Comparison of ENCODE assay signal across 20 cellular contexts in the genomic region with DNA sequence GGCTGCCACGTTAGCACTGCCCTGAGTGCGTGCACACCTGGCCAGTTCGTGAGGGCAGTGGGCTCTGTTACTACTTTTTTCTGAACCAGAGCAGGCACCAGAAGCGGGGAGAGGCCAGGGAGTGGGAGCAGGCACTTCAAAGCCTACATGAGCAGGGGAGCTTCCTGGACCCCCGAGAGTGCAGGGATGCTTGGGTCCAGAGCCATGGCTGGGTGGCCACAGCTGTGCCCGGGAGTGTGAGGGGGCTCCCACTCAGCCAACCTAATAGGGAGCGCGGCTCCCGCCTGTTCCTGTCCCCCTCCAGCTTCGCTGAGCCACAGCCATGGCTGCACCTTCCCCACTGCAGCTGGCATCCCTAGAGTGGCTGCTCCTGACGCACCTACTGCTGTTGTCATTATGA.
"Had no signal": no experiment of that assay in that cellular context is flagged by ENCODE, and none has a peak within 500 bp of the region (broad histone marks: within the 10 kb centered on the region; RNA-seq: fewer than 3 reads in every experiment).

No MANE protein-coding gene starts in this region.

- DNase-seq: KBM-7; NCI-H1092 treated with DMSO at 0.1 percent for 48 hours; NCI-H1436; NCI-H187; NCI-H2029; NCI-H2081 treated with DMSO at 0.1 percent for 48 hours; NCI-H2171; NCI-H226; NCI-H446; NCI-H510A; NCI-H524 treated with DMSO at 0.1 percent for 48 hours; NCI-H69; NCI-H774; NK-92 treated with Interleukin-12 subunit alpha and Interleukin-12 subunit beta, amount 100 ng/mL, for 24 hours; PC-3; SHP77; SK-N-SH had no signal

- H3K9me3 ChIP-seq: SK-N-SH had no signal

- H3K4me2 ChIP-seq: SK-N-SH had no signal

- ATAC-seq: Panc1, PC-3 had no signal

- H3K9ac ChIP-seq: SK-N-SH had no signal

- H3K27ac ChIP-seq: HL-60, RWPE1 had no signal
